In the genomic region with DNA sequence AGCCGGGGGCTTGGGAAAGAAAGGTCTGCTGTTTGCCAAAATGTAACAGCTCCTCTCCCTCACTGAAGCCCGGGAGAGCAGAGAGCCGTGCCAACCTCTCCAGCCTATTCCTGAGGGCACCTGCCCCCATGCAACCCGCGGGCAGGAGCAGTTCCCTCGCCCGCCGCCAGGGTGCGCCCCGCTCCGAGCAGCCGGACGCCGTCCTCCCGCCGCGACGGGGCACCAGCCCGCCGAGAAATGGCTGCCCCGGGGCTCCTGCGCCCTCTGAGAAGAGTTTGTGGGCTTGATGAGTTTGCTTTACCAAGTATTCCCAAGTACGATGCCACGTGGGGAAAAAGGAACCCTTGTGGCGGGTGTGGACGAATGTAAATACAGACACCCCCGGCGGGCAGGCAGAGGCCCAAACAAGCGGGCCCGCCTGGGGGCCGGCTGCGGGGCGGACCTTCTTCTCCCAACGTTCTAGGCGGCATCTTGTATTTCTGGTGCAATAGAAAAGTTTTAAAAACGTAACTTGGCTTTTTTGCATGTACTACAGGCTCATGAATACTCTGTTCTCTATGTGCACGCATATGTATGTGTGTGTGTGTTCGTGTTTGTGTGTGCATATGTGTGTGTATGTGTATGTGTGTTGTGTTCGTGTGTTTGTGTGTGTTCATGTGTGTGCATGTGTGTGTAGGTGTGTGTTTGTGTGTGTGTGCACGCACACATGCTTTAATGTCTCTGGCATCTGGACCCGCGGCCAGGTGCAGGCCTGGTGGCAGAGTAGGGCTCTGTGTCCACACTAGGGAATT, we compare ENCODE assay signal across 1 cellular context.
TF ChIP-seq lines count a peak whose summit lies in the region.

No MANE protein-coding gene starts in this region.

TF ChIP-seq in WTC11, 78 proteins besides CTCF, POLR2A, EP300 and RAD21 (continued from another document):
- TF ChIP-seq, protein P1, sequence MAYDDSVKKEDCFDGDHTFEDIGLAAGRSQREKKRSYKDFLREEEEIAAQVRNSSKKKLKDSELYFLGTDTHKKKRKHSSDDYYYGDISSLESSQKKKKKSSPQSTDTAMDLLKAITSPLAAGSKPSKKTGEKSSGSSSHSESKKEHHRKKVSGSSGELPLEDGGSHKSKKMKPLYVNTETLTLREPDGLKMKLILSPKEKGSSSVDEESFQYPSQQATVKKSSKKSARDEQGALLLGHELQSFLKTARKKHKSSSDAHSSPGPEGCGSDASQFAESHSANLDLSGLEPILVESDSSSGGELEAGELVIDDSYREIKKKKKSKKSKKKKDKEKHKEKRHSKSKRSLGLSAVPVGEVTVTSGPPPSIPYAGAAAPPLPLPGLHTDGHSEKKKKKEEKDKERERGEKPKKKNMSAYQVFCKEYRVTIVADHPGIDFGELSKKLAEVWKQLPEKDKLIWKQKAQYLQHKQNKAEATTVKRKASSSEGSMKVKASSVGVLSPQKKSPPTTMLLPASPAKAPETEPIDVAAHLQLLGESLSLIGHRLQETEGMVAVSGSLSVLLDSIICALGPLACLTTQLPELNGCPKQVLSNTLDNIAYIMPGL (CRISPR knock-in tag; IDR thresholded peaks at IDR 0.05): peak; percentile 36; the same call in 1 of the 2 replicates
- TF ChIP-seq RELA (CRISPR knock-in tag; IDR thresholded peaks at IDR 0.05; ENCODE audit: borderline replicate concordance) (no peak), ETV6 (CRISPR knock-in tag; IDR thresholded peaks at IDR 0.05) (0 out of 2 replicates have a peak, but pooled peaks have one; percentile 39), EMX1 (CRISPR knock-in tag; IDR thresholded peaks at IDR 0.05) (0 out of 2 replicates have a peak, but pooled peaks have one; percentile 32), ESRRA (CRISPR knock-in tag; IDR thresholded peaks at IDR 0.05; ENCODE audit: borderline replicate concordance) (no peak)
- TF ChIP-seq, protein P2, sequence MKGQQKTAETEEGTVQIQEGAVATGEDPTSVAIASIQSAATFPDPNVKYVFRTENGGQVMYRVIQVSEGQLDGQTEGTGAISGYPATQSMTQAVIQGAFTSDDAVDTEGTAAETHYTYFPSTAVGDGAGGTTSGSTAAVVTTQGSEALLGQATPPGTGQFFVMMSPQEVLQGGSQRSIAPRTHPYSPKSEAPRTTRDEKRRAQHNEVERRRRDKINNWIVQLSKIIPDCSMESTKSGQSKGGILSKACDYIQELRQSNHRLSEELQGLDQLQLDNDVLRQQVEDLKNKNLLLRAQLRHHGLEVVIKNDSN (CRISPR knock-in tag; IDR thresholded peaks at IDR 0.05): no peak
- TF ChIP-seq, protein P3, sequence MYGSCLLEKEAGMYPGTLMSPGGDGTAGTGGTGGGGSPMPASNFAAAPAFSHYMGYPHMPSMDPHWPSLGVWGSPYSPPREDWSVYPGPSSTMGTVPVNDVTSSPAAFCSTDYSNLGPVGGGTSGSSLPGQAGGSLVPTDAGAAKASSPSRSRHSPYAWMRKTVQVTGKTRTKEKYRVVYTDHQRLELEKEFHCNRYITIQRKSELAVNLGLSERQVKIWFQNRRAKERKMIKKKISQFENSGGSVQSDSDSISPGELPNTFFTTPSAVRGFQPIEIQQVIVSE (CRISPR knock-in tag; IDR thresholded peaks at IDR 0.05; ENCODE audit: borderline replicate concordance): no peak
- TF ChIP-seq, protein P4, sequence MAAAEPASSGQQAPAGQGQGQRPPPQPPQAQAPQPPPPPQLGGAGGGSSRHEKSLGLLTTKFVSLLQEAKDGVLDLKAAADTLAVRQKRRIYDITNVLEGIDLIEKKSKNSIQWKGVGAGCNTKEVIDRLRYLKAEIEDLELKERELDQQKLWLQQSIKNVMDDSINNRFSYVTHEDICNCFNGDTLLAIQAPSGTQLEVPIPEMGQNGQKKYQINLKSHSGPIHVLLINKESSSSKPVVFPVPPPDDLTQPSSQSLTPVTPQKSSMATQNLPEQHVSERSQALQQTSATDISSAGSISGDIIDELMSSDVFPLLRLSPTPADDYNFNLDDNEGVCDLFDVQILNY (CRISPR knock-in tag; IDR thresholded peaks at IDR 0.05): no peak
TF ChIP-seq in WTC11: peak in this region for 7.
